ENCODE assay signal across 1 cellular context in genomic region chr2:183010112-183010511, GRCh38.
TF ChIP-seq lines count a peak whose summit lies in the region.

No MANE protein-coding gene starts in this region.

TF ChIP-seq in K562, 482 proteins besides CTCF, POLR2A, EP300 and RAD21 (continued from another document):
- peak; percentile 78 for TF ChIP-seq EHMT2 (IDR thresholded peaks at IDR 0.05)
- no peak for TF ChIP-seq BACH1 (tag; IDR thresholded peaks at IDR 0.05)
- peak; percentile 62; the same call in 1 of the 2 replicates for TF ChIP-seq NBN (IDR thresholded peaks at IDR 0.05; ENCODE audit: low read depth)
- no peak for TF ChIP-seq HSF4 (CRISPR knock-in tag; IDR thresholded peaks at IDR 0.05; ENCODE audit: borderline replicate concordance)
- peak; percentile 75; the same call in 1 of the 2 replicates for TF ChIP-seq ZNF395 (CRISPR knock-in tag; IDR thresholded peaks at IDR 0.05)
- TF ChIP-seq ZNF695 (CRISPR knock-in tag; IDR thresholded peaks at IDR 0.05): no peak
- TF ChIP-seq ZNF830 (CRISPR knock-in tag; IDR thresholded peaks at IDR 0.05): no peak
- no peak for TF ChIP-seq TGIF2 (CRISPR knock-in tag; IDR thresholded peaks at IDR 0.05)
- no peak for TF ChIP-seq PHTF2 (CRISPR knock-in tag; IDR thresholded peaks at IDR 0.05)
